Comparison of ENCODE assay signal across 7 cellular contexts in genomic region chr2:128319457-128319772, GRCh38. TPM values are rescaled to one million over a fixed set of nuclear protein-coding genes. Genes with fewer than 3 reads are reported as not detected.
A peak's percentile ranks its signal among the peaks of the same experiment; 100 is the strongest.
DNase-seq lines count a peak whose midpoint lies in the region; ATAC-seq, FAIRE-seq and TF ChIP-seq lines count a peak whose summit lies in the region.

No MANE protein-coding gene starts in this region.

- no peak overlapping the region for H2AK5ac ChIP-seq in IMR-90 (ENCODE audit: low read depth, low read length)

- H3K27ac ChIP-seq in IMR-90 (ENCODE audit: insufficient read depth, low read length), result no peak overlapping the region; the same call in 1 of the 2 replicates

- H3K27me3 Mint-ChIP-seq in activated naive CD8-positive, alpha-beta T cell treated with anti-CD3 and anti-CD28 coated beads for 36 hours, result peaks cover 4% of the 10 kb centered on the region
- peaks cover 6 to 12% (median 9%) of the 10 kb centered on the region in 3 donors for H3K27me3 Mint-ChIP-seq in immature natural killer cell (ENCODE audit: low read depth in 3 of 3)
- peaks cover 0 to 6% of the 10 kb centered on the region in 2 donors for H3K27me3 Mint-ChIP-seq in stimulated activated naive B cell treated with anti-CD40 and anti-IgM and Interleukin-4, amounts not matched to agents 10 μg/mL and 1 μg/mL and 100 μg/mL, for 72 hours
- H3K27me3 Mint-ChIP-seq in activated CD8-positive, alpha-beta memory T cell treated with anti-CD3 and anti-CD28 coated beads, Interleukin-2, amount 10 ng/mL, durations not matched to agents 7 days and 5 days, result peaks cover 25% of the 10 kb centered on the region

- dilution Hi-C loops in IMR-90 (cut with HindIII; ENCODE audit: low sequenced_read_pairs, unreplicated experiment), result no loop called here

- no peaks in the 10 kb centered on the region for H3K9me3 ChIP-seq in IMR-90 (ENCODE audit: control insufficient read depth, insufficient read depth, low read length)

- intact Hi-C loops in IMR-90 (cut with micrococcal nuclease), result loop anchor here (10.0 kb wide), 1 partner anchor 255 kb away; no protein-coding TSS in a partner anchor

- H2BK120ac ChIP-seq in IMR-90 (ENCODE audit: low read depth, low read length), result no peak overlapping the region

- no TSS peak for BruUV-seq in IMR-90 (replicated peaks; lab: Mats Ljungman, UMichigan)

- peak overlapping the region; percentile 75 for H3K4me2 ChIP-seq in IMR-90 (ENCODE audit: low read depth, low read length)

- DNase-seq in IMR-90, result no peak
- no peak for DNase-seq in activated naive CD8-positive, alpha-beta T cell treated with anti-CD3 and anti-CD28 coated beads for 36 hours
- DNase-seq in immature natural killer cell, result no peak
- no peak for DNase-seq in stimulated activated naive B cell treated with anti-CD40 and anti-IgM and Interleukin-4, amounts not matched to agents 10 μg/mL and 1 μg/mL and 100 μg/mL, for 72 hours
- DNase-seq in mucosa of gallbladder (ENCODE audit: low spot score), result no peak
- no peak for DNase-seq in activated CD8-positive, alpha-beta memory T cell treated with anti-CD3 and anti-CD28 coated beads, Interleukin-2, amount 10 ng/mL, durations not matched to agents 7 days and 5 days
- no peak for DNase-seq in D721Med (ENCODE audit: insufficient read length, low spot score)

- H4K91ac ChIP-seq in IMR-90 (ENCODE audit: insufficient read depth, low read depth, low read length), result no peak overlapping the region

- peaks cover 16% of the 10 kb centered on the region for H3K9me1 ChIP-seq in IMR-90 (ENCODE audit: insufficient read depth, low read length)

- no peak overlapping the region for H3K23ac ChIP-seq in IMR-90 (ENCODE audit: low read depth, low read length)

- H2BK15ac ChIP-seq in IMR-90 (ENCODE audit: low read depth, low read length), result no peak overlapping the region

- in situ Hi-C loops in IMR-90 (cut with MboI; ENCODE audit: low sequenced_read_pairs), result loop anchor here (25.0 kb wide), 1 partner anchor 432 kb away; the partner anchor contains the start of gene AMMECR1L

- H3K4me3 ChIP-seq in IMR-90 (ENCODE audit: insufficient read depth, low read depth, low read length), result no peak overlapping the region

- H3K4ac ChIP-seq in IMR-90 (ENCODE audit: low read depth, low read length), result peak overlapping the region; percentile 82

- H2BK5ac ChIP-seq in IMR-90 (ENCODE audit: low read depth, low read length, poor library complexity, severe bottlenecking), result no peak overlapping the region

- POLR2A ChIA-PET in IMR-90 (lab: Charles Lee; ENCODE audit: unreplicated experiment), result no interaction called here

- no peak overlapping the region; the same call in 1 of the 2 replicates for H3K14ac ChIP-seq in IMR-90 (replicated peaks; ENCODE audit: low read depth, low read length)

- H4K20me1 ChIP-seq in IMR-90 (ENCODE audit: insufficient read depth, low read length), result peaks cover 35% of the 10 kb centered on the region

- FAIRE-seq in D721Med (lab: Jason Lieb, UNC), result no peak

- H3K9me3 Mint-ChIP-seq in activated naive CD8-positive, alpha-beta T cell treated with anti-CD3 and anti-CD28 coated beads for 36 hours, result no peaks in the 10 kb centered on the region
- H3K9me3 Mint-ChIP-seq in immature natural killer cell, result no peaks in the 10 kb centered on the region
- no peaks in the 10 kb centered on the region for H3K9me3 Mint-ChIP-seq in stimulated activated naive B cell treated with anti-CD40 and anti-IgM and Interleukin-4, amounts not matched to agents 10 μg/mL and 1 μg/mL and 100 μg/mL, for 72 hours
- H3K9me3 Mint-ChIP-seq in activated CD8-positive, alpha-beta memory T cell treated with anti-CD3 and anti-CD28 coated beads, Interleukin-2, amount 10 ng/mL, durations not matched to agents 7 days and 5 days (ENCODE audit: low read depth), result no peaks in the 10 kb centered on the region

- peak overlapping the region; percentile 97 for H2AFZ ChIP-seq in IMR-90 (replicated peaks; ENCODE audit: low read length, poor library complexity)

- peak overlapping the region; percentile 52 for H2AK9ac ChIP-seq in IMR-90 (replicated peaks; ENCODE audit: low read depth, low read length, poor library complexity)

- H4K5ac ChIP-seq in IMR-90 (ENCODE audit: low read depth, low read length), result no peak overlapping the region

- peaks cover 18% of the 10 kb centered on the region; the same call in 1 of the 2 replicates for H3K4me1 ChIP-seq in IMR-90 (ENCODE audit: control insufficient read depth, insufficient read depth, low read length)

- H3K79me1 ChIP-seq in IMR-90 (ENCODE audit: low read depth in 1 of 2, low read length in 2 of 2), result peaks cover 0 to 32% of the 10 kb centered on the region in 2 experiments; a peak in 2 of 4 replicates

- TF ChIP-seq POLR2A in IMR-90 (IDR thresholded peaks at IDR 0.05; ENCODE audit: low read depth, low read length), result no peak

- ATAC-seq in IMR-90 (ENCODE audit: low read depth), result no peak
- no peak for ATAC-seq in stimulated activated naive B cell treated with anti-CD40 and anti-IgM and Interleukin-4, amounts not matched to agents 10 μg/mL and 1 μg/mL and 100 μg/mL, for 72 hours (replicated peaks)
- ATAC-seq in activated CD8-positive, alpha-beta memory T cell treated with anti-CD3 and anti-CD28 coated beads, Interleukin-2, amount 10 ng/mL, durations not matched to agents 7 days and 5 days, result no peak

- no peak overlapping the region for H3K27ac Mint-ChIP-seq in activated naive CD8-positive, alpha-beta T cell treated with anti-CD3 and anti-CD28 coated beads for 36 hours
- H3K27ac Mint-ChIP-seq in immature natural killer cell, result peak overlapping the region in 1 of 6 donors; percentile 21
- no peak overlapping the region for H3K27ac Mint-ChIP-seq in stimulated activated naive B cell treated with anti-CD40 and anti-IgM and Interleukin-4, amounts not matched to agents 10 μg/mL and 1 μg/mL and 100 μg/mL, for 72 hours
- H3K27ac Mint-ChIP-seq in activated CD8-positive, alpha-beta memory T cell treated with anti-CD3 and anti-CD28 coated beads, Interleukin-2, amount 10 ng/mL, durations not matched to agents 7 days and 5 days, result no peak overlapping the region

- H3K9ac ChIP-seq in IMR-90 (ENCODE audit: low read depth, low read length), result no peak overlapping the region

- H3K27me3 ChIP-seq in IMR-90 (ENCODE audit: control insufficient read depth, insufficient read depth, low read length), result no peaks in the 10 kb centered on the region

- peak overlapping the region; percentile 69 to 73; a peak in 2 of 4 replicates for H4K8ac ChIP-seq in IMR-90 (ENCODE audit: low read depth in 2 of 2, low read length in 2 of 2)

- H3K36me3 ChIP-seq in IMR-90 (ENCODE audit: control insufficient read depth, insufficient read depth, low read length), result peaks cover 19% of the 10 kb centered on the region; the same call in 1 of the 2 replicates

- no peak overlapping the region; the same call in 1 of the 2 replicates for H3K18ac ChIP-seq in IMR-90 (ENCODE audit: low read depth, low read length)

- no peak overlapping the region for H3K56ac ChIP-seq in IMR-90 (ENCODE audit: extremely low read depth, insufficient read depth, low read length)

- H3K4me1 Mint-ChIP-seq in activated naive CD8-positive, alpha-beta T cell treated with anti-CD3 and anti-CD28 coated beads for 36 hours, result peaks cover 25% of the 10 kb centered on the region
- peaks cover 31 to 45% of the 10 kb centered on the region in 2 donors for H3K4me1 Mint-ChIP-seq in immature natural killer cell
- peaks cover 30 to 44% of the 10 kb centered on the region in 2 donors for H3K4me1 Mint-ChIP-seq in stimulated activated naive B cell treated with anti-CD40 and anti-IgM and Interleukin-4, amounts not matched to agents 10 μg/mL and 1 μg/mL and 100 μg/mL, for 72 hours
- peaks cover 14% of the 10 kb centered on the region for H3K4me1 Mint-ChIP-seq in activated CD8-positive, alpha-beta memory T cell treated with anti-CD3 and anti-CD28 coated beads, Interleukin-2, amount 10 ng/mL, durations not matched to agents 7 days and 5 days

- H3K36me3 Mint-ChIP-seq in activated naive CD8-positive, alpha-beta T cell treated with anti-CD3 and anti-CD28 coated beads for 36 hours, result peaks cover 10% of the 10 kb centered on the region
- H3K36me3 Mint-ChIP-seq in immature natural killer cell, result no peaks in the 10 kb centered on the region
- peaks cover 10 to 12% of the 10 kb centered on the region in 2 donors for H3K36me3 Mint-ChIP-seq in stimulated activated naive B cell treated with anti-CD40 and anti-IgM and Interleukin-4, amounts not matched to agents 10 μg/mL and 1 μg/mL and 100 μg/mL, for 72 hours
- H3K36me3 Mint-ChIP-seq in activated CD8-positive, alpha-beta memory T cell treated with anti-CD3 and anti-CD28 coated beads, Interleukin-2, amount 10 ng/mL, durations not matched to agents 7 days and 5 days, result no peaks in the 10 kb centered on the region

- H3K4me3 Mint-ChIP-seq in activated naive CD8-positive, alpha-beta T cell treated with anti-CD3 and anti-CD28 coated beads for 36 hours, result peak overlapping the region; percentile 40
- H3K4me3 Mint-ChIP-seq in immature natural killer cell, result peak overlapping the region; percentile 42 to 77 (median 72)
- peak overlapping the region; percentile 68 to 74 for H3K4me3 Mint-ChIP-seq in stimulated activated naive B cell treated with anti-CD40 and anti-IgM and Interleukin-4, amounts not matched to agents 10 μg/mL and 1 μg/mL and 100 μg/mL, for 72 hours
- H3K4me3 Mint-ChIP-seq in activated CD8-positive, alpha-beta memory T cell treated with anti-CD3 and anti-CD28 coated beads, Interleukin-2, amount 10 ng/mL, durations not matched to agents 7 days and 5 days, result no peak overlapping the region

- WGBS in IMR-90 (ENCODE audit: extremely low coverage in 2 of 2, insufficient read length in 1 of 2), 2 experiments, result 96% methylated on average over 8 of the region's 19 CpGs; no CpG with 5 or more reads in 1 of the 2 experiments

- H2BK20ac ChIP-seq in IMR-90 (ENCODE audit: low read depth, low read length), result no peak overlapping the region

- TF ChIP-seq RAD21 in IMR-90 (IDR thresholded peaks at IDR 0.05; ENCODE audit: low read length), result no peak

- TF ChIP-seq CTCF in IMR-90 (conservative IDR thresholded peaks at IDR 0.05; ENCODE audit: low read depth, low read length) (no peak), D721Med (IDR thresholded peaks at IDR 0.05; ENCODE audit: insufficient read depth, missing control alignments) (no peak)

- CTCF ChIA-PET in IMR-90 (lab: Yijun Ruan, JAX), result no interaction called here
- CTCF ChIA-PET in activated CD8-positive, alpha-beta memory T cell treated with anti-CD3 and anti-CD28 coated beads, Interleukin-2, amount 10 ng/mL, durations not matched to agents 7 days and 5 days (lab: Charles Lee), result no interaction called here

TF ChIP-seq in IMR-90, 13 proteins besides CTCF, POLR2A, EP300 and RAD21:
- no peak for TF ChIP-seq MAZ (IDR thresholded peaks at IDR 0.05; ENCODE audit: borderline replicate concordance, low read depth, low read length)
- no peak for TF ChIP-seq MAFK (IDR thresholded peaks at IDR 0.05; ENCODE audit: low read depth, low read length)

RNA-seq across cellular contexts. Expression of gene HS6ST1, which starts 0.7 kb away (rescaled TPM):
- total RNA-seq in IMR-90 (2012; rRNA removed) (29.7 and 29.9 TPM in 2 replicates), mucosa of gallbladder (90.1 TPM)
- polyA plus RNA-seq in IMR-90 (2012; rRNA removed) (36.9 and 39.7 TPM in 2 replicates), immature natural killer cell (1 to 10 TPM; 5.1 to 6.6 (median 6.0) TPM)
- polyA plus RNA-seq in IMR-90 (2012; cell fraction: cytosol; rRNA removed), result 22.1 and 48.3 TPM in 2 replicates
- polyA plus RNA-seq in IMR-90 (2012; cell fraction: nucleus; rRNA removed; ENCODE audit: low replicate concordance), result 21.0 and 34.4 TPM in 2 replicates
- 10 to 100 TPM; 16.1 to 17.4 TPM for total RNA-seq in activated naive CD8-positive, alpha-beta T cell treated with anti-CD3 and anti-CD28 coated beads for 36 hours
- 1 to 10 TPM; 7.0 to 8.6 TPM for total RNA-seq in activated CD8-positive, alpha-beta memory T cell treated with anti-CD3 and anti-CD28 coated beads, Interleukin-2, amount 10 ng/mL, durations not matched to agents 7 days and 5 days
